In the genomic region with DNA sequence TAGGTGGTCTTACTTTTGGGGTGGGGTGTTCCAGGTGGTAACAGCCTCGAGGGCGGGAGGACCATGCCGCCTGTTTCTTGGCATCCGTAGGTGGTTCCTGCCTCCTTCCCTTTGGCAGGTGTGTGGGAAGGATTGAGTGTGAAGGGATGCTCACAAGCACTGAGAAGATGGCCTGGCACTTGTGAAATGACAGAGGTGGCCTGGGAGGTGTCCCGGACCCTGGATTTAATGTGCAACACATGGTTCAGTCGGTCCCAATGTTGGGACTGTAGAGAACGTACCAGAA, we compare ENCODE assay signal across 1 cellular context.
TF ChIP-seq lines count a peak whose summit lies in the region.

No MANE protein-coding gene starts in this region.

TF ChIP-seq in HEK293, 187 proteins besides CTCF, POLR2A, EP300 and RAD21 (continued from another document):
- 0 out of 2 replicates have a peak, but pooled peaks have one; percentile 5 for TF ChIP-seq ZNF449 (tag by site-specific recombination; IDR thresholded peaks at IDR 0.05)
- TF ChIP-seq ZNF747 (tag by site-specific recombination; IDR thresholded peaks at IDR 0.05), result no peak
- no peak for TF ChIP-seq ZNF624 (tag by site-specific recombination; IDR thresholded peaks at IDR 0.05)
- no peak for TF ChIP-seq ZNF777 (tag by site-specific recombination; IDR thresholded peaks at IDR 0.05; ENCODE audit: borderline replicate concordance)
- no peak for TF ChIP-seq MEIS1 (CRISPR knock-in tag; IDR thresholded peaks at IDR 0.05; ENCODE audit: borderline replicate concordance)
- TF ChIP-seq ZNF266 (tag by site-specific recombination; IDR thresholded peaks at IDR 0.05; ENCODE audit: low read depth), result no peak
- TF ChIP-seq, protein P1, sequence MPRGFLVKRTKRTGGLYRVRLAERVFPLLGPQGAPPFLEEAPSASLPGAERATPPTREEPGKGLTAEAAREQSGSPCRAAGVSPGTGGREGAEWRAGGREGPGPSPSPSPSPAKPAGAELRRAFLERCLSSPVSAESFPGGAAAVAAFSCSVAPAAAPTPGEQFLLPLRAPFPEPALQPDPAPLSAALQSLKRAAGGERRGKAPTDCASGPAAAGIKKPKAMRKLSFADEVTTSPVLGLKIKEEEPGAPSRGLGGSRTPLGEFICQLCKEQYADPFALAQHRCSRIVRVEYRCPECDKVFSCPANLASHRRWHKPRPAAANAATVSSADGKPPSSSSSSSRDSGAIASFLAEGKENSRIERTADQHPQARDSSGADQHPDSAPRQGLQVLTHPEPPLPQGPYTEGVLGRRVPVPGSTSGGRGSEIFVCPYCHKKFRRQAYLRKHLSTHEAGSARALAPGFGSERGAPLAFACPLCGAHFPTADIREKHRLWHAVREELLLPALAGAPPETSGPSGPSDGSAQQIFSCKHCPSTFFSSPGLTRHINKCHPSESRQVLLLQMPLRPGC (tag by site-specific recombination; IDR thresholded peaks at IDR 0.05), result no peak
- TF ChIP-seq ZNF335 (tag by site-specific recombination; conservative IDR thresholded peaks at IDR 0.05), result no peak
- peak; percentile 71 for TF ChIP-seq ZFHX2 (tag by site-specific recombination; conservative IDR thresholded peaks at IDR 0.05)
- TF ChIP-seq OVOL3 (tag by site-specific recombination; IDR thresholded peaks at IDR 0.05), result no peak
- TF ChIP-seq ZNF707 (tag by site-specific recombination; IDR thresholded peaks at IDR 0.05), result no peak
